Comparison of ENCODE assay signal across 8 cellular contexts in genomic region chr7:155003215-155003999, GRCh38. TPM values are rescaled to one million over a fixed set of nuclear protein-coding genes. Genes with fewer than 3 reads are reported as not detected.
DNase-seq lines count a peak whose midpoint lies in the region; ATAC-seq and TF ChIP-seq lines count a peak whose summit lies in the region.

No MANE protein-coding gene starts in this region.

- peak overlapping the region; percentile 89 for H2AFZ ChIP-seq in OCI-LY7 (ENCODE audit: low read length)

- BruUV-seq in Calu3 (replicated peaks; lab: Mats Ljungman, UMichigan) = no TSS peak
- no TSS peak for BruUV-seq in OCI-LY7 (replicated peaks; lab: Mats Ljungman, UMichigan)

- H3K36me3 ChIP-seq in OCI-LY7 (ENCODE audit: insufficient read depth, low read length) (peaks cover 56% of the 10 kb centered on the region), esophagus squamous epithelium (peaks cover 0 to 22% (median 0%) of the 10 kb centered on the region in 3 donors)

- H3K27me3 ChIP-seq in HL-60 (ENCODE audit: insufficient read depth, poor library complexity, severe bottlenecking) (no peaks in the 10 kb centered on the region), esophagus squamous epithelium (no peaks in the 10 kb centered on the region)

- H3K4me3 ChIP-seq in HL-60 (replicated peaks; ENCODE audit: insufficient read depth, low read length) (peak overlapping the region; percentile 86), OCI-LY7 (ENCODE audit: low read depth, low read length, poor library complexity, severe bottlenecking) (peak overlapping the region; percentile 93), esophagus squamous epithelium (peak overlapping the region; percentile 56 to 100 (median 92))

- H3K9me3 ChIP-seq in OCI-LY7 (ENCODE audit: low read length) = no peaks in the 10 kb centered on the region
- H3K9me3 ChIP-seq in esophagus squamous epithelium = no peaks in the 10 kb centered on the region

- no peaks in the 10 kb centered on the region for H3K4me1 Mint-ChIP-seq in Calu3 (ENCODE audit: low read depth, unreplicated experiment)
- H3K4me1 Mint-ChIP-seq in activated T-cell treated with anti-CD3 and anti-CD28 coated beads, Interleukin-2, amount 50 U/mL, for 72 hours (ENCODE audit: low read depth) = peaks cover 11% of the 10 kb centered on the region
- peaks cover 9 to 16% (median 10%) of the 10 kb centered on the region in 3 donors for H3K4me1 Mint-ChIP-seq in naive B cell

- H3K27me3 Mint-ChIP-seq in Calu3 (ENCODE audit: unreplicated experiment) (no peaks in the 10 kb centered on the region), naive B cell (no peaks in the 10 kb centered on the region)
- H3K27me3 Mint-ChIP-seq in activated T-cell treated with anti-CD3 and anti-CD28 coated beads, Interleukin-2, amount 50 U/mL, for 72 hours (ENCODE audit: low read depth) = no peaks in the 10 kb centered on the region

- H3K79me2 ChIP-seq in OCI-LY7 (ENCODE audit: insufficient read depth, low read depth, low read length) = peaks cover 63% of the 10 kb centered on the region

- POLR2A ChIA-PET in OCI-LY7 (lab: Charles Lee) = interaction anchor here (0.8 to 1.3 kb wide), 2 partner anchors 56 to 295 kb away, joined by 3 read pairs; partner anchors contain the start of gene INSIG1

- 0% methylated on average over 11 of the region's 89 CpGs; no CpG with 5 or more reads in 1 of the 2 donors for WGBS in esophagus squamous epithelium, 2 donors

- CTCF ChIA-PET in Calu3 (lab: Charles Lee) (interaction anchor here (0.7 to 1.0 kb wide), 2 partner anchors 76 to 341 kb away, joined by 3 read pairs; no protein-coding TSS in a partner anchor), OCI-LY7 (lab: Charles Lee; ENCODE audit: unreplicated experiment) (interaction anchor here (0.7 kb wide), 1 partner anchor 82 kb away, joined by 3 read pairs; no protein-coding TSS in a partner anchor)

- no peaks in the 10 kb centered on the region for H3K9me3 Mint-ChIP-seq in Calu3 (ENCODE audit: low read depth, unreplicated experiment)
- no peaks in the 10 kb centered on the region for H3K9me3 Mint-ChIP-seq in activated T-cell treated with anti-CD3 and anti-CD28 coated beads, Interleukin-2, amount 50 U/mL, for 72 hours
- no peaks in the 10 kb centered on the region for H3K9me3 Mint-ChIP-seq in naive B cell

- H3K27ac ChIP-seq in HL-60 (replicated peaks) (peak overlapping the region; percentile 96), OCI-LY7 (ENCODE audit: low read depth, low read length, poor library complexity, severe bottlenecking) (peak overlapping the region; percentile 65), esophagus squamous epithelium (peak overlapping the region; percentile 92 to 96 (median 94))

- H3K4me2 ChIP-seq in OCI-LY7 (ENCODE audit: low read length) = peak overlapping the region; percentile 82

- peaks cover 32% of the 10 kb centered on the region for H3K36me3 Mint-ChIP-seq in Calu3 (ENCODE audit: insufficient read depth, unreplicated experiment)
- H3K36me3 Mint-ChIP-seq in activated T-cell treated with anti-CD3 and anti-CD28 coated beads, Interleukin-2, amount 50 U/mL, for 72 hours (ENCODE audit: insufficient read depth in 2 of 2) = peaks cover 4 to 6% of the 10 kb centered on the region in 2 donors
- no peaks in the 10 kb centered on the region for H3K36me3 Mint-ChIP-seq in naive B cell

- DNase-seq in Calu3 = peak; percentile 83
- peak; percentile 78 to 80 for DNase-seq in HL-60 (ENCODE audit: low read depth in 1 of 2, low spot score in 1 of 2)
- peak; percentile 89 for DNase-seq in OCI-LY7 (ENCODE audit: low spot score)
- DNase-seq in activated T-cell treated with anti-CD3 and anti-CD28 coated beads, Interleukin-2, amount 50 U/mL, for 72 hours = peak; percentile 82 to 86
- DNase-seq in esophagus squamous epithelium (lab: John Stamatoyannopoulos, UW) = peak; percentile 21
- peak; percentile 83 for DNase-seq in naive B cell
- peak; percentile 60 to 64 for DNase-seq in stimulated activated CD8-positive, alpha-beta memory T cell treated with anti-CD3 and anti-CD28 coated beads, Interleukin-7, amount 100 ng/mL, for 48 hours (ENCODE audit: extremely low read depth in 1 of 2, low read depth in 1 of 2)

- TF ChIP-seq POLR2A in esophagus squamous epithelium (IDR thresholded peaks at IDR 0.05) = peak in 2 of 4 donors; percentile 61 to 79

- ATAC-seq in GM19463 (IDR thresholded peaks at IDR 0.05; ENCODE audit: unreplicated experiment) (peak; percentile 61), naive B cell (ENCODE audit: low read depth in 2 of 2) (peak; percentile 71 to 79)
- ATAC-seq in activated T-cell treated with anti-CD3 and anti-CD28 coated beads, Interleukin-2, amount 50 U/mL, for 72 hours (replicated peaks in 1 of 2) = peak; percentile 81 to 83

- peak overlapping the region; percentile 88 for H3K27ac Mint-ChIP-seq in Calu3 (ENCODE audit: unreplicated experiment)
- H3K27ac Mint-ChIP-seq in activated T-cell treated with anti-CD3 and anti-CD28 coated beads, Interleukin-2, amount 50 U/mL, for 72 hours = peak overlapping the region; percentile 92
- peak overlapping the region; percentile 84 to 97 (median 90) for H3K27ac Mint-ChIP-seq in naive B cell

- intact Hi-C loops in Calu3 (cut with micrococcal nuclease; ENCODE audit: unreplicated experiment) (loop anchor here (5.0 kb wide), 2 partner anchors 189 to 344 kb away; no protein-coding TSS in a partner anchor), OCI-LY7 (cut with micrococcal nuclease; ENCODE audit: unreplicated experiment) (loop anchor here (1.0 kb wide), 1 partner anchor 296 kb away; no protein-coding TSS in a partner anchor), esophagus squamous epithelium (cut with DNase I) (no loop called here)

- TF ChIP-seq CTCF in Calu3 (IDR thresholded peaks at IDR 0.05; ENCODE audit: unreplicated experiment) (no peak), HL-60 (IDR thresholded peaks at IDR 0.05; ENCODE audit: insufficient read depth, low read length) (no peak), OCI-LY7 (conservative IDR thresholded peaks at IDR 0.05; ENCODE audit: low read length) (no peak), esophagus squamous epithelium (IDR thresholded peaks at IDR 0.05) (peak in 2 of 6 experiments; percentile 11 to 38)

- peaks cover 21% of the 10 kb centered on the region for H4K20me1 ChIP-seq in OCI-LY7 (ENCODE audit: insufficient read depth, low read length)

- H3K4me3 Mint-ChIP-seq in Calu3 (ENCODE audit: low read depth, unreplicated experiment) (peak overlapping the region; percentile 78), naive B cell (peak overlapping the region; percentile 86 to 99 (median 96))
- peak overlapping the region; percentile 92 to 95 for H3K4me3 Mint-ChIP-seq in activated T-cell treated with anti-CD3 and anti-CD28 coated beads, Interleukin-2, amount 50 U/mL, for 72 hours

- H3K9me2 ChIP-seq in OCI-LY7 (ENCODE audit: insufficient read depth, low read length) = no peaks in the 10 kb centered on the region

- H3K4me1 ChIP-seq in OCI-LY7 (ENCODE audit: insufficient read depth, low read length, poor library complexity, severe bottlenecking) = peaks cover 22% of the 10 kb centered on the region
- H3K4me1 ChIP-seq in esophagus squamous epithelium = peaks cover 10 to 34% (median 12%) of the 10 kb centered on the region in 3 donors

RNA-seq across cellular contexts. Expression of gene PAXIP1, which starts 0.5 kb away (rescaled TPM):
- 23.1 and 24.3 TPM in 2 replicates for total RNA-seq in Calu3 (2022)
- 23.5 and 27.4 TPM in 2 replicates for total RNA-seq in OCI-LY7 (2014; rRNA removed; shearing (Covaris generic))
- 33.0 and 36.3 TPM in 2 replicates for total RNA-seq in OCI-LY7 (2022)
- total RNA-seq in activated T-cell treated with anti-CD3 and anti-CD28 coated beads, Interleukin-2, amount 50 U/mL, for 72 hours = 10 to 100 TPM; 17.2 to 22.5 TPM
- total RNA-seq in esophagus squamous epithelium = 10 to 100 TPM in 2 of 4 donors, 1 to 10 TPM in 2; 5.8 to 15.4 (median 11.3) TPM
- polyA plus RNA-seq in naive B cell (ENCODE audit: low read depth in 6 of 6) = 1 to 10 TPM; 1.4 to 2.7 (median 2.0) TPM

Comparison
In these comparisons a context has a peak if more than half of its experiments do, and no peak if none do; other contexts are left out.
1. Peak in every context shown above with its lines: DNase-seq, ATAC-seq, H3K4me3 ChIP-seq and H3K27ac ChIP-seq.
2. DNase-seq: peak in every context shown above with its lines; median percentile 89 in OCI-LY7; 84 in activated T-cell treated with anti-CD3 and anti-CD28 coated beads, Interleukin-2, amount 50 U/mL, for 72 hours; 83 in Calu3; 83 in naive B cell; 79 in HL-60; 62 in stimulated activated CD8-positive, alpha-beta memory T cell treated with anti-CD3 and anti-CD28 coated beads, Interleukin-7, amount 100 ng/mL, for 48 hours; 21 in esophagus squamous epithelium.